In genomic region chr16:90000733-90001427, GRCh38 we compare ENCODE assay signal across 21 cellular contexts. TPM values are rescaled to one million over a fixed set of nuclear protein-coding genes. Genes with fewer than 3 reads are reported as not detected.
A peak's percentile ranks its signal among the peaks of the same experiment; 100 is the strongest.
DNase-seq lines count a peak whose midpoint lies in the region; ATAC-seq and TF ChIP-seq lines count a peak whose summit lies in the region.
"Had no signal": no experiment of that assay in that cellular context is flagged by ENCODE, and none has a peak within 500 bp of the region (broad histone marks: within the 10 kb centered on the region; RNA-seq: fewer than 3 reads in every experiment).

No MANE protein-coding gene starts in this region.

- H3K4ac ChIP-seq in mesenchymal stem cell (ENCODE audit: low read depth in 1 of 2, low read length in 2 of 2), result no peak overlapping the region

- H2AFZ ChIP-seq in osteoblast (ENCODE audit: low read length), result no peak overlapping the region
- no peak overlapping the region for H2AFZ ChIP-seq in mesenchymal stem cell (ENCODE audit: low read depth, low read length)
- H2AFZ ChIP-seq: GM23248 had no signal

- H4K91ac ChIP-seq in mesenchymal stem cell (ENCODE audit: low read length), result no peak overlapping the region

- H3K9me3 ChIP-seq in osteoblast (ENCODE audit: low read depth, low read length) (peaks cover 2% of the 10 kb centered on the region), mesenchymal stem cell (ENCODE audit: control insufficient read depth, low read length) (peaks cover 9% of the 10 kb centered on the region)

- H3K4me1 ChIP-seq in osteoblast (ENCODE audit: insufficient read depth, low read length), result no peaks in the 10 kb centered on the region
- peaks cover 3% of the 10 kb centered on the region for H3K4me1 ChIP-seq in mesenchymal stem cell (ENCODE audit: control insufficient read depth, insufficient read depth, low read depth, low read length)
- H3K4me1 ChIP-seq: A549 had no signal

- ATAC-seq in GM21447 (IDR thresholded peaks at IDR 0.05; ENCODE audit: unreplicated experiment), result no peak
- ATAC-seq: GM12878 had no signal

- TF ChIP-seq CTCF in 22Rv1 (IDR thresholded peaks at IDR 0.05) (no peak), dorsolateral prefrontal cortex (IDR thresholded peaks at IDR 0.05 in 54 of 56, conservative IDR thresholded peaks at IDR 0.05 in 2 of 56; ENCODE audit: low read depth in 1 of 56, partially characterized antibody in 56 of 56) (no peak), osteoblast (IDR thresholded peaks at IDR 0.05; ENCODE audit: extremely low read depth, low read depth, low read length) (no peak)

- intact Hi-C loops in dorsolateral prefrontal cortex (cut with DNase I), result no loop called here

- no peak overlapping the region for H3K23ac ChIP-seq in mesenchymal stem cell (ENCODE audit: low read length in 2 of 2)

- H4K20me1 ChIP-seq in osteoblast (ENCODE audit: insufficient read depth, low read length), result peaks cover 4% of the 10 kb centered on the region

- no peak overlapping the region for H2AK5ac ChIP-seq in mesenchymal stem cell (ENCODE audit: low read length, severe bottlenecking)

- H3K27me3 ChIP-seq in H7 (ENCODE audit: control insufficient read depth, insufficient read depth, low read length), result no peaks in the 10 kb centered on the region
- no peaks in the 10 kb centered on the region for H3K27me3 ChIP-seq in dorsolateral prefrontal cortex
- no peaks in the 10 kb centered on the region for H3K27me3 ChIP-seq in osteoblast (ENCODE audit: insufficient read depth, low read length)
- H3K27me3 ChIP-seq in mesenchymal stem cell (ENCODE audit: control insufficient read depth in 1 of 2, insufficient read depth in 1 of 2, low read length in 2 of 2), result no peaks in the 10 kb centered on the region

- no peak overlapping the region for H3K14ac ChIP-seq in mesenchymal stem cell (ENCODE audit: low read length in 2 of 2)

- H3K18ac ChIP-seq in mesenchymal stem cell (ENCODE audit: low read depth in 1 of 2, low read length in 2 of 2), result no peak overlapping the region

- 96% methylated on average over 17 of the region's 19 CpGs for WGBS in mesenchymal stem cell

- no peak overlapping the region for H2BK12ac ChIP-seq in mesenchymal stem cell (ENCODE audit: low read length in 2 of 2)

- peaks cover 11% of the 10 kb centered on the region for H3K79me1 ChIP-seq in mesenchymal stem cell (replicated peaks; ENCODE audit: low read length, poor library complexity, severe bottlenecking)

- H3K79me2 ChIP-seq in osteoblast (ENCODE audit: insufficient read depth, low read length), result no peaks in the 10 kb centered on the region

- no peak overlapping the region for H4K8ac ChIP-seq in mesenchymal stem cell (ENCODE audit: low read length)

- no peak overlapping the region for H2BK15ac ChIP-seq in mesenchymal stem cell (ENCODE audit: low read depth, poor library complexity, severe bottlenecking)

- H3K9ac ChIP-seq in mesenchymal stem cell (ENCODE audit: low read length), result no peak overlapping the region
- H3K9ac ChIP-seq: GM23248 had no signal

- no peak overlapping the region for H2BK120ac ChIP-seq in mesenchymal stem cell (ENCODE audit: low read depth, low read length)

- H3K4me3 ChIP-seq in H7 (ENCODE audit: insufficient read depth, low read depth, low read length), result no peak overlapping the region
- no peak overlapping the region for H3K4me3 ChIP-seq in dorsolateral prefrontal cortex
- no peak overlapping the region for H3K4me3 ChIP-seq in osteoblast (ENCODE audit: insufficient read depth, low read length)
- no peak overlapping the region for H3K4me3 ChIP-seq in mesenchymal stem cell (ENCODE audit: insufficient read depth in 1 of 2, low read depth in 1 of 2, low read length in 2 of 2)
- H3K4me3 ChIP-seq: A549, GM12878, GM23248, SK-N-MC had no signal

- no peak overlapping the region for H2BK5ac ChIP-seq in mesenchymal stem cell (ENCODE audit: low read depth, low read length, poor library complexity, severe bottlenecking)

- H3K4me2 ChIP-seq in osteoblast (ENCODE audit: insufficient read depth, low read length) (no peak overlapping the region), mesenchymal stem cell (ENCODE audit: low read length, poor library complexity, severe bottlenecking) (no peak overlapping the region)
- H3K4me2 ChIP-seq: A549 had no signal

- H3K27ac ChIP-seq in 22Rv1 (peak overlapping the region; percentile 45; the same call in 1 of the 2 replicates), dorsolateral prefrontal cortex (peak overlapping the region in 57 of 59 donors; percentile 12 to 96 (median 84)), osteoblast (ENCODE audit: low read depth, low read length) (no peak overlapping the region), mesenchymal stem cell (ENCODE audit: low read length, poor library complexity, severe bottlenecking) (no peak overlapping the region)
- H3K27ac ChIP-seq: A549, GM23248, SK-N-MC had no signal

- DNase-seq in H7 (peak; percentile 60), dorsolateral prefrontal cortex (no peak), osteoblast (ENCODE audit: insufficient read length, low spot score, missing footprints) (peak; percentile 46), COLO668 (lab: John Stamatoyannopoulos, UW; ENCODE audit: unreplicated experiment) (no peak), mesenchymal stem cell (no peak)
- DNase-seq: DND-41, GM23248, KG1, NCI-H1092 treated with DMSO at 0.1 percent for 48 hours, NCI-H146, NCI-H2029, NCI-H345, NCI-H524 treated with DMSO at 0.1 percent for 48 hours, SHP77 treated with DMSO at 0.1 percent for 48 hours, SW 1271 had no signal

- H3K36me3 ChIP-seq in H7 (replicated peaks; ENCODE audit: control insufficient read depth, insufficient read depth, low read length) (peaks cover 5% of the 10 kb centered on the region), osteoblast (ENCODE audit: insufficient read depth, low read length) (no peaks in the 10 kb centered on the region), mesenchymal stem cell (ENCODE audit: control insufficient read depth in 1 of 2, insufficient read depth in 2 of 2, low read depth in 1 of 2, low read length in 2 of 2) (peaks cover 33 to 52% of the 10 kb centered on the region in 2 experiments)

RNA-seq across cellular contexts. Expression of gene DBNDD1, which starts 18.4 kb away (rescaled TPM):
- 59.7 and 71.4 TPM in 2 replicates for total RNA-seq in H7 (2014; rRNA removed; shearing (Covaris generic))
- 100 to 1,000 TPM in 1 of 120 experiments, 10 to 100 TPM in 119; 17.7 to 114 (median 61.1) TPM for total RNA-seq in dorsolateral prefrontal cortex
- 0.29 and 1.1 TPM in 2 replicates for total RNA-seq in osteoblast
- polyA plus RNA-seq in mesenchymal stem cell (2013, experiment 1 of 2), result 5.6 TPM
- polyA plus RNA-seq in mesenchymal stem cell (2013, experiment 2 of 2), result 5.2 TPM
- polyA plus RNA-seq: CD14-positive monocyte had no signal

RNA-seq across cellular contexts. Expression of gene DEF8, which starts 52.3 kb away (rescaled TPM):
- 65.0 and 67.2 TPM in 2 replicates for total RNA-seq in H7 (2014; rRNA removed; shearing (Covaris generic))
- total RNA-seq in dorsolateral prefrontal cortex (100 to 1,000 TPM in 99 of 120 experiments, 10 to 100 TPM in 21; 81.6 to 155 (median 110) TPM), osteoblast (48.6 and 48.9 TPM in 2 replicates)
- 68.5 TPM for polyA plus RNA-seq in mesenchymal stem cell (2013, experiment 1 of 2)
- 65.6 TPM for polyA plus RNA-seq in mesenchymal stem cell (2013, experiment 2 of 2)

Comparison
In these comparisons a context has a peak if more than half of its experiments do, and no peak if none do; other contexts are left out.
1. H3K27ac ChIP-seq: peak in 22Rv1 (single experiment) and dorsolateral prefrontal cortex (57 of 59); none in osteoblast (single experiment) and mesenchymal stem cell (single experiment).
2. DNase-seq: peak in H7 (single experiment) and osteoblast (single experiment); none in dorsolateral prefrontal cortex (0 of 10), COLO668 (single experiment) and mesenchymal stem cell (single experiment).